23 cellular contexts compared by ENCODE assay signal in the genomic region with DNA sequence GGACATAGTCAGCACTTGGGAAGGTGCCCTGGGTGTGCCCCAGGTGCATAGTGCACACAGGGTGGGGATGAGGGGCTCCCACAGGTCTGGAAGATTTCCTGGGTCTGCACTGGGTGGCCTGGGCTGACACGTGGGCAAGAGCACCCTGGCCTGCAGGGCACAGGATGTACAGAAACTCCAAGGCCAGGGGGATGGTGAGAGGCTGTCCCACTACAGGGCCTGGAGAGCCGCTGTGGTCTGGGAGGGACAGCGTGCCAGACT. TPM values are rescaled to one million over a fixed set of nuclear protein-coding genes. Genes with fewer than 3 reads are reported as not detected.
"Had no signal": no experiment of that assay in that cellular context is flagged by ENCODE, and none has a peak within 500 bp of the region (broad histone marks: within the 10 kb centered on the region; RNA-seq: fewer than 3 reads in every experiment).

No MANE protein-coding gene starts in this region.

- H3K9me3 ChIP-seq: heart left ventricle, psoas muscle, thoracic aorta had no signal

- H3K36me3 ChIP-seq: heart left ventricle, neural progenitor cell, thoracic aorta had no signal

- H2AFZ ChIP-seq: neural progenitor cell had no signal

- H3K4me2 ChIP-seq: neural progenitor cell, smooth muscle cell had no signal

- H3K9ac ChIP-seq: neural progenitor cell had no signal

- H3K4me3 ChIP-seq: heart left ventricle, neural progenitor cell, psoas muscle, smooth muscle cell, thoracic aorta had no signal

- DNase-seq: effector memory CD4-positive, alpha-beta T cell; hippocampal formation; kidney glomerular epithelial cell; occipital lobe; psoas muscle; stimulated activated CD4-positive, alpha-beta T cell treated with anti-CD3 and anti-CD28 coated beads, Interleukin-4, amount 100 ng/mL, for 1 hour; stimulated activated CD8-positive, alpha-beta memory T cell treated with anti-CD3 and anti-CD28 coated beads, Interleukin-4, amount 100 ng/mL, for 48 hours; substantia nigra; trophoblast cell had no signal

- H3K27ac ChIP-seq: neural progenitor cell, psoas muscle, thoracic aorta had no signal

- ATAC-seq: heart left ventricle; psoas muscle; stimulated activated memory B cell treated with anti-CD40 and anti-IgM and Interleukin-4, amounts not matched to agents 10 μg/mL and 1 μg/mL and 100 μg/mL, for 72 hours had no signal

RNA-seq across cellular contexts. Expression of a gene that starts 59.1 kb away (rescaled TPM):
- total RNA-seq: esophagus mucosa; fibroblast of lung; frontal cortex; glomerular endothelial cell; left lobe of liver; lower leg skin; mucosa of gallbladder; natural killer cell treated with Interleukin-12 subunit alpha and Interleukin-12 subunit beta and Interleukin-15 and Interleukin-18, amount 100 ng/mL, for 72 hours; occipital lobe; psoas muscle; smooth muscle cell; thoracic aorta; urinary bladder had no signal
